30 cellular contexts compared by ENCODE assay signal in the genomic region with DNA sequence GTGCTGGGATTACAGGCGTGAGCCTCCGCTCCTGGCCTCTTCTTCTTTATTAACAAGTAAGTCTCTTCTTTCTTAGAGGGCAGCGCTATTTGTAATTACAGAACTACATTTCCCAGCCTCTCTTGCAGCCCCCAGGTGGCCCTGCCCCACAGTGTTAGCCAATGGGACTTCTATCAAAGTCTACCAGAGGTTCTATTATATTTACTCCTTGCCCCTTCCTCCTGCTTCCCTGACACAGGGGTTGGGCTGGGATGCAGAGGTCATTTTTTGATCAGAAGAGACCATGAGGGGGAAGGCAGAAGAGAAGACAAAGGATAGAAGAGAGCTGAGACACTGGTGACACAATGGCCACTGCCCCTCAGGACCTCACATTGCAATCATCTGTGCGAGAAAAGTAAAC.
"Had no signal": no experiment of that assay in that cellular context is flagged by ENCODE, and none has a peak within 500 bp of the region (broad histone marks: within the 10 kb centered on the region; RNA-seq: fewer than 3 reads in every experiment).

No MANE protein-coding gene starts in this region.

- H3K27me3 ChIP-seq: hepatocyte, right atrium auricular region, stomach, testis, thyroid gland, transverse colon, upper lobe of left lung, vagina had no signal

- H3K4me1 Mint-ChIP-seq: neural crest cell had no signal

- H2AFZ ChIP-seq: hepatocyte, parathyroid adenoma had no signal

- H3K9ac ChIP-seq: parathyroid adenoma had no signal

- H3K4me3 ChIP-seq: hepatocyte, lower lobe of right lung, mucosa of descending colon, right atrium auricular region, skin epidermis, stomach, testis, thyroid gland, transverse colon, upper lobe of left lung, vagina had no signal

- H3K79me2 ChIP-seq: hepatocyte, parathyroid adenoma had no signal

- H3K36me3 Mint-ChIP-seq: stimulated activated naive B cell treated with anti-CD40 and anti-IgM and Interleukin-4, amounts not matched to agents 10 μg/mL and 1 μg/mL and 100 μg/mL, for 72 hours had no signal

- H3K27ac Mint-ChIP-seq: naive thymus-derived CD4-positive, alpha-beta T cell; natural killer cell treated with Interleukin-12 subunit alpha and Interleukin-12 subunit beta and Interleukin-15 and Interleukin-18, amount 100 ng/mL, for 72 hours; stimulated activated naive B cell treated with anti-CD40 and anti-IgM and Interleukin-4, amounts not matched to agents 10 μg/mL and 1 μg/mL and 100 μg/mL, for 72 hours had no signal

- H3K4me3 Mint-ChIP-seq: naive thymus-derived CD4-positive, alpha-beta T cell; natural killer cell treated with Interleukin-12 subunit alpha and Interleukin-12 subunit beta and Interleukin-15 and Interleukin-18, amount 100 ng/mL, for 72 hours; neural crest cell; stimulated activated naive B cell treated with anti-CD40 and anti-IgM and Interleukin-4, amounts not matched to agents 10 μg/mL and 1 μg/mL and 100 μg/mL, for 72 hours had no signal

- H3K36me3 ChIP-seq: lower lobe of right lung, right atrium auricular region, stomach, thyroid gland, transverse colon, upper lobe of left lung, vagina had no signal

- H3K27ac ChIP-seq: hepatocyte, lower lobe of right lung, parathyroid adenoma, right atrium auricular region, skin epidermis, stomach, testis, thyroid gland, transverse colon, upper lobe of left lung, vagina had no signal

- H3K9me3 ChIP-seq: lower lobe of right lung, mucosa of descending colon, right atrium auricular region, stomach, testis, thyroid gland, transverse colon, vagina had no signal

- DNase-seq: islet precursor cell; kidney glomerular epithelial cell; left cardiac atrium; lower lobe of right lung; mammary epithelial cell; mesendoderm; midbrain; mucosa of descending colon; naive thymus-derived CD4-positive, alpha-beta T cell; nucleus accumbens; stimulated activated CD4-positive, alpha-beta T cell treated with anti-CD3 and anti-CD28 coated beads, Interleukin-12 subunit alpha, Interleukin-12 subunit beta, amount 100 ng/mL, for 4 hours; stimulated activated CD4-positive, alpha-beta T cell treated with anti-CD3 and anti-CD28 coated beads, Interleukin-15, amount 100 ng/mL, for 24 hours; stimulated activated CD4-positive, alpha-beta T cell treated with anti-CD3 and anti-CD28 coated beads, Interleukin-2, amount 100 ng/mL, for 24 hours; stimulated activated CD4-positive, alpha-beta T cell treated with anti-CD3 and anti-CD28 coated beads, Interleukin-4, amount 100 ng/mL, for 1 hour; stimulated activated naive B cell treated with anti-CD40 and anti-IgM and Interleukin-4, amounts not matched to agents 10 μg/mL and 1 μg/mL and 100 μg/mL, for 72 hours; stimulated activated naive CD8-positive, alpha-beta T cell treated with anti-CD3 and anti-CD28 coated beads, Interleukin-15, Interleukin-2, amounts not matched to agents 100 U/mL and 50 U/mL, for 24 hours; stomach; testis; thyroid gland; transverse colon; upper lobe of left lung had no signal

- H3K9me3 Mint-ChIP-seq: natural killer cell treated with Interleukin-12 subunit alpha and Interleukin-12 subunit beta and Interleukin-15 and Interleukin-18, amount 100 ng/mL, for 72 hours; neural crest cell had no signal

- ATAC-seq: left cardiac atrium; left lobe of liver; lower lobe of right lung; mucosa of descending colon; naive thymus-derived CD4-positive, alpha-beta T cell; natural killer cell treated with Interleukin-12 subunit alpha and Interleukin-12 subunit beta and Interleukin-15 and Interleukin-18, amount 100 ng/mL, for 72 hours; sciatic nerve; stimulated activated naive B cell treated with anti-CD40 and anti-IgM and Interleukin-4, amounts not matched to agents 10 μg/mL and 1 μg/mL and 100 μg/mL, for 72 hours; stimulated activated naive CD8-positive, alpha-beta T cell treated with anti-CD3 and anti-CD28 coated beads, Interleukin-15, Interleukin-2, amounts not matched to agents 100 U/mL and 50 U/mL, for 24 hours had no signal

- H3K4me2 ChIP-seq: hepatocyte had no signal

- H3K4me1 ChIP-seq: lower lobe of right lung, right atrium auricular region, stomach, testis, thyroid gland, transverse colon, upper lobe of left lung, vagina had no signal
